1 cellular context compared by ENCODE assay signal in genomic region chr10:69363666-69364065, GRCh38.
TF ChIP-seq lines count a peak whose summit lies in the region.

No MANE protein-coding gene starts in this region.

TF ChIP-seq in GM23338, 12 proteins besides CTCF, POLR2A, EP300 and RAD21 (continued from another document):
- TF ChIP-seq ZNF462 (CRISPR knock-in tag; IDR thresholded peaks at IDR 0.05) (no peak), STAT1 (IDR thresholded peaks at IDR 0.05; ENCODE audit: unreplicated experiment) (no peak), EZH2 (IDR thresholded peaks at IDR 0.05; ENCODE audit: low read depth, unreplicated experiment) (no peak), POLR2AphosphoS5 (IDR thresholded peaks at IDR 0.05; ENCODE audit: low read depth) (no peak), ZNF331 (CRISPR knock-in tag; IDR thresholded peaks at IDR 0.05; ENCODE audit: low read depth) (no peak), EZH2phosphoT487 (IDR thresholded peaks at IDR 0.05; ENCODE audit: unreplicated experiment) (no peak), ZNF114 (CRISPR knock-in tag; IDR thresholded peaks at IDR 0.05) (no peak), CREB1 (CRISPR knock-in tag; IDR thresholded peaks at IDR 0.05; ENCODE audit: low read depth) (no peak), ETS1 (IDR thresholded peaks at IDR 0.05) (no peak)
